Comparison of ENCODE assay signal across 23 cellular contexts in genomic region chr6:167450631-167451030, GRCh38.
DNase-seq lines count a peak whose midpoint lies in the region; TF ChIP-seq lines count a peak whose summit lies in the region.
"Had no signal": no experiment of that assay in that cellular context is flagged by ENCODE, and none has a peak within 500 bp of the region (broad histone marks: within the 10 kb centered on the region; RNA-seq: fewer than 3 reads in every experiment).

No MANE protein-coding gene starts in this region.

- H3K27me3 Mint-ChIP-seq in osteocyte (ENCODE audit: unreplicated experiment): peaks cover 8% of the 10 kb centered on the region
- H3K27me3 Mint-ChIP-seq in activated CD4-positive, alpha-beta T cell treated with anti-CD3 and anti-CD28 coated beads, Interleukin-2, amount 10 ng/mL, durations not matched to agents 24 days and 14 days: no peaks in the 10 kb centered on the region

- H3K27me3 ChIP-seq in Peyer's patch: no peaks in the 10 kb centered on the region

- H3K36me3 Mint-ChIP-seq in osteocyte (ENCODE audit: unreplicated experiment): no peaks in the 10 kb centered on the region
- no peaks in the 10 kb centered on the region for H3K36me3 Mint-ChIP-seq in activated CD4-positive, alpha-beta T cell treated with anti-CD3 and anti-CD28 coated beads, Interleukin-2, amount 10 ng/mL, durations not matched to agents 24 days and 14 days (ENCODE audit: low read depth)
- H3K36me3 Mint-ChIP-seq: CD8-positive, alpha-beta memory T cell had no signal

- H3K4me1 Mint-ChIP-seq in osteocyte (ENCODE audit: unreplicated experiment): no peaks in the 10 kb centered on the region
- H3K4me1 Mint-ChIP-seq in activated CD4-positive, alpha-beta T cell treated with anti-CD3 and anti-CD28 coated beads, Interleukin-2, amount 10 ng/mL, durations not matched to agents 24 days and 14 days: no peaks in the 10 kb centered on the region
- H3K4me1 Mint-ChIP-seq: CD8-positive, alpha-beta memory T cell had no signal

- DNase-seq in NCI-H2171 treated with DMSO at 0.1 percent for 48 hours (lab: John Stamatoyannopoulos, UW): peak; percentile 30
- DNase-seq in NCI-H2171 (lab: John Stamatoyannopoulos, UW): no peak
- DNase-seq in DMS79 treated with DMSO at 0.1 percent for 48 hours (lab: John Stamatoyannopoulos, UW): peak; percentile 58
- peak in 2 of 3 donors; percentile 60 to 66 for DNase-seq in Peyer's patch
- peak; percentile 40 for DNase-seq in osteocyte (ENCODE audit: extremely low spot score, unreplicated experiment)
- no peak for DNase-seq in activated CD4-positive, alpha-beta T cell treated with anti-CD3 and anti-CD28 coated beads, Interleukin-2, amount 10 ng/mL, durations not matched to agents 24 days and 14 days
- no peak for DNase-seq in erythroblast (lab: John Stamatoyannopoulos, UW)
- no peak for DNase-seq in globus pallidus (ENCODE audit: low spot score)
- DNase-seq: CD8-positive, alpha-beta memory T cell; HCEC 1CT; MM.1S; NCI-H1048; NCI-H1436 treated with DMSO at 0.1 percent for 48 hours; NCI-H2029 treated with DMSO at 0.1 percent for 48 hours; NCI-H524 treated with DMSO at 0.1 percent for 48 hours; SHP77 treated with DMSO at 0.1 percent for 48 hours; SW 1271 had no signal

- TF ChIP-seq CTCF in Peyer's patch (IDR thresholded peaks at IDR 0.05): no peak
- no peak for TF ChIP-seq CTCF in osteocyte (IDR thresholded peaks at IDR 0.05)

- H3K27ac Mint-ChIP-seq in osteocyte (ENCODE audit: unreplicated experiment): no peak overlapping the region
- no peak overlapping the region for H3K27ac Mint-ChIP-seq in activated CD4-positive, alpha-beta T cell treated with anti-CD3 and anti-CD28 coated beads, Interleukin-2, amount 10 ng/mL, durations not matched to agents 24 days and 14 days
- H3K27ac Mint-ChIP-seq: CD8-positive, alpha-beta memory T cell; GM23338 had no signal

- H3K4me3 ChIP-seq in Peyer's patch: no peak overlapping the region
- H3K4me3 ChIP-seq: GM12878, GM23338, K562, SK-N-MC had no signal

- peaks cover 0 to 19% (median 0%) of the 10 kb centered on the region in 4 donors for H3K4me1 ChIP-seq in Peyer's patch

- TF ChIP-seq POLR2A in Peyer's patch (IDR thresholded peaks at IDR 0.05): no peak
- TF ChIP-seq POLR2A in erythroblast (IDR thresholded peaks at IDR 0.05; ENCODE audit: low read length): no peak

- intact Hi-C loops in activated CD4-positive, alpha-beta T cell treated with anti-CD3 and anti-CD28 coated beads, Interleukin-2, amount 10 ng/mL, durations not matched to agents 24 days and 14 days (cut with micrococcal nuclease): no loop called here

- H3K4me3 Mint-ChIP-seq in osteocyte (ENCODE audit: unreplicated experiment): no peak overlapping the region
- no peak overlapping the region for H3K4me3 Mint-ChIP-seq in activated CD4-positive, alpha-beta T cell treated with anti-CD3 and anti-CD28 coated beads, Interleukin-2, amount 10 ng/mL, durations not matched to agents 24 days and 14 days
- H3K4me3 Mint-ChIP-seq: CD8-positive, alpha-beta memory T cell; GM23338 had no signal

- no peaks in the 10 kb centered on the region for H3K9me3 Mint-ChIP-seq in osteocyte (ENCODE audit: unreplicated experiment)
- H3K9me3 Mint-ChIP-seq in activated CD4-positive, alpha-beta T cell treated with anti-CD3 and anti-CD28 coated beads, Interleukin-2, amount 10 ng/mL, durations not matched to agents 24 days and 14 days: no peaks in the 10 kb centered on the region
- H3K9me3 Mint-ChIP-seq: CD8-positive, alpha-beta memory T cell; GM23338 had no signal

- H3K36me3 ChIP-seq in Peyer's patch: no peaks in the 10 kb centered on the region

- no peaks in the 10 kb centered on the region for H3K9me3 ChIP-seq in Peyer's patch

- peak overlapping the region in 3 of 4 donors; percentile 23 to 65 (median 48) for H3K27ac ChIP-seq in Peyer's patch
- H3K27ac ChIP-seq: C4-2B, RWPE1, SK-N-MC had no signal

Comparison
In these comparisons a context has a peak if more than half of its experiments do, and no peak if none do; other contexts are left out.
1. DNase-seq: peak in NCI-H2171 treated with DMSO at 0.1 percent for 48 hours (single experiment), DMS79 treated with DMSO at 0.1 percent for 48 hours (single experiment), Peyer's patch (2 of 3) and osteocyte (single experiment); none in NCI-H2171 (single experiment), activated CD4-positive, alpha-beta T cell treated with anti-CD3 and anti-CD28 coated beads, Interleukin-2, amount 10 ng/mL, durations not matched to agents 24 days and 14 days (single experiment), erythroblast (0 of 2) and globus pallidus (single experiment).